In the genomic region with DNA sequence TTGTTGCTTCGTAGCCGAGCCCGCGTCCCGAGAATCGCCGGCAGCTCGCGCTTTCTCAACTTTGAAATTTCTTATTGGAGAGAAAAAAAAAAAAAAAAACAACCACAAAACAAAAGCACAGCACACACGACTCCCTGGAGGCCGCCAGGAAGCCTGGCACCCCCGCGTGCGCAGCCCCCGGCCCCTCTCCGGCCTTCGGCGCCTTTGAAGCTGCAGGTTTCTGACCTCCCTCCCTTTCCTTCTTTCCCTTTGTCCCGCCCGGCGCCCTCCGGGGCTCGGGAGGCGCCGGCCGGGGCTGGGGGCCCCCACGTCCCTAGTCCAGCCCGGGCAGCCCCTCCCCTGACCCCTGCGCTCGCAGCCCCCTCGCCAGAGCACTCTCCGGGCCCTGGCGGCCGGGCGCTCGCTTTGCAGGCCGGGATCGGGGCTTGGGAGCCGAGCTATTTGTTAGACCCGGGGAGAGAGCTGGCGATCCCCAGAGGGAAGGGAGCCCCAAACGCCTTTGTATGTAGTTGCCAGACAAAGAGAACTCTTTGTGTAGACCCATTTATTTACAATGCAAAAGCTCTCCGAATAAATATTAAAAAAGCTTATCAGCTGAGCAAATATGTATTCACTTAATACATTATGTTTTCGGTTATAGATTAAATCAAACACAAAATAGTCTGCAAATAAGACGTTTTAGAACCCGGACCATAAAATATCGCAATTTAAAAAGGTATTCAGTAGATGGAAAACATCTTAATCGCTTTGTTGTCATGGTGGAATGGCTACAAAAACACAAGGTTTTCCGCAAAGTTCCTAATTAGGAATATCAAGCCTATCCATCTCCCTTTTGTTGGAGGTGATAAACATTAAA, we compare ENCODE assay signal across 8 cellular contexts. TPM values are rescaled to one million over a fixed set of nuclear protein-coding genes. Genes with fewer than 3 reads are reported as not detected.
A peak's percentile ranks its signal among the peaks of the same experiment; 100 is the strongest.
DNase-seq lines count a peak whose midpoint lies in the region; ATAC-seq, FAIRE-seq and TF ChIP-seq lines count a peak whose summit lies in the region.

No MANE protein-coding gene starts in this region.

- H3K36me3 Mint-ChIP-seq in activated CD4-positive, alpha-beta T cell treated with anti-CD3 and anti-CD28 coated beads, Interleukin-2, amount 10 ng/mL, durations not matched to agents 24 days and 14 days (ENCODE audit: low read depth), result peaks cover 5% of the 10 kb centered on the region

- peaks cover 17% of the 10 kb centered on the region for H3K4me1 Mint-ChIP-seq in activated CD4-positive, alpha-beta T cell treated with anti-CD3 and anti-CD28 coated beads, Interleukin-2, amount 10 ng/mL, durations not matched to agents 24 days and 14 days

- H3K9me3 Mint-ChIP-seq in activated CD4-positive, alpha-beta T cell treated with anti-CD3 and anti-CD28 coated beads, Interleukin-2, amount 10 ng/mL, durations not matched to agents 24 days and 14 days, result no peaks in the 10 kb centered on the region

- H2AFZ ChIP-seq in K562 (ENCODE audit: low read depth, low read length) (no peak overlapping the region), keratinocyte (ENCODE audit: control insufficient read depth, low read length) (peak overlapping the region; percentile 5)

- H3K27ac Mint-ChIP-seq in activated CD4-positive, alpha-beta T cell treated with anti-CD3 and anti-CD28 coated beads, Interleukin-2, amount 10 ng/mL, durations not matched to agents 24 days and 14 days, result peak overlapping the region; percentile 65

- FAIRE-seq in K562 (lab: Jason Lieb, UNC), result no peak
- no peak for FAIRE-seq in keratinocyte (lab: Jason Lieb, UNC)

- H3K4me2 ChIP-seq in K562 (ENCODE audit: insufficient read depth, low read length) (no peak overlapping the region), keratinocyte (ENCODE audit: control insufficient read depth, extremely low read depth, insufficient read depth, low read depth, low read length) (peak overlapping the region; percentile 95)

- no peak overlapping the region for H3K27ac ChIP-seq in K562 (ENCODE audit: extremely low read depth, low read depth, low read length)
- peak overlapping the region; percentile 82 for H3K27ac ChIP-seq in keratinocyte (ENCODE audit: control insufficient read depth, insufficient read depth, low read length)
- H3K27ac ChIP-seq in stomach, result peak overlapping the region; percentile 88 to 99 (median 95)

- TF ChIP-seq CTCF in K562 (IDR thresholded peaks at IDR 0.05 in 2 of 3, conservative IDR thresholded peaks at IDR 0.05 in 1 of 3; ENCODE audit: insufficient read depth in 2 of 3, low read depth in 1 of 3, low read length in 3 of 3) (no peak), keratinocyte (optimal IDR thresholded peaks at IDR 0.05 in 1 of 3, IDR thresholded peaks at IDR 0.05 in 1 of 3, conservative IDR thresholded peaks at IDR 0.05 in 1 of 3; ENCODE audit: extremely low read depth in 1 of 3, insufficient read depth in 2 of 3, low read length in 3 of 3) (peak in 1 of 3 experiments; percentile 15), stomach (IDR thresholded peaks at IDR 0.05) (peak in 2 of 7 experiments; percentile 14 to 23)

- TF ChIP-seq EP300 in K562 (IDR thresholded peaks at IDR 0.05; ENCODE audit: low read length) (no peak), stomach (IDR thresholded peaks at IDR 0.05) (no peak)

- TF ChIP-seq POLR2A in K562 (conservative IDR thresholded peaks at IDR 0.05), result no peak
- TF ChIP-seq POLR2A in stomach (IDR thresholded peaks at IDR 0.05), result peak in 1 of 4 donors; percentile 10

- 93% methylated on average over 21 of the region's 49 CpGs for WGBS in K562 (ENCODE audit: insufficient coverage, low coverage, missing lambda C conversion rate)
- WGBS in stomach, 5 donors, result 2 to 3% (median 2%) methylated on average over 47 to 49 of the region's 49 CpGs

- H3K9me1 ChIP-seq in K562 (ENCODE audit: control insufficient read depth, insufficient read depth, low read length) (no peaks in the 10 kb centered on the region), keratinocyte (ENCODE audit: control insufficient read depth, extremely low read depth, insufficient read depth, low read length) (no peaks in the 10 kb centered on the region)

- intact Hi-C loops in activated CD4-positive, alpha-beta T cell treated with anti-CD3 and anti-CD28 coated beads, Interleukin-2, amount 10 ng/mL, durations not matched to agents 24 days and 14 days (cut with micrococcal nuclease), result loop anchor here (5.0 to 10.0 kb wide), 2 partner anchors 85 to 1583 kb away; no protein-coding TSS in a partner anchor
- intact Hi-C loops in K562 (cut with micrococcal nuclease), result no loop called here
- intact Hi-C loops in stomach (cut with DNase I; ENCODE audit: low total_unique reads), result no loop called here

- H3K27me3 Mint-ChIP-seq in activated CD4-positive, alpha-beta T cell treated with anti-CD3 and anti-CD28 coated beads, Interleukin-2, amount 10 ng/mL, durations not matched to agents 24 days and 14 days, result peaks cover 55% of the 10 kb centered on the region

- H3K36me3 ChIP-seq in K562 (ENCODE audit: control insufficient read depth, insufficient read depth, low read length) (peaks cover 14% of the 10 kb centered on the region; the same call in 1 of the 3 replicates), keratinocyte (ENCODE audit: control insufficient read depth in 2 of 2, extremely low read depth in 1 of 2, insufficient read depth in 2 of 2, low read length in 2 of 2) (no peaks in the 10 kb centered on the region), stomach (no peaks in the 10 kb centered on the region)

- H3K9me3 ChIP-seq in K562 (replicated peaks; ENCODE audit: control insufficient read depth, insufficient read depth, low read depth, low read length), result no peaks in the 10 kb centered on the region
- no peaks in the 10 kb centered on the region for H3K9me3 ChIP-seq in keratinocyte (ENCODE audit: control insufficient read depth, low read depth, low read length)
- no peaks in the 10 kb centered on the region for H3K9me3 ChIP-seq in stomach

- H4K20me1 ChIP-seq in K562 (replicated peaks; ENCODE audit: control insufficient read depth, insufficient read depth, low read length) (no peaks in the 10 kb centered on the region), keratinocyte (ENCODE audit: control insufficient read depth, extremely low read depth, insufficient read depth, low read length) (no peaks in the 10 kb centered on the region)

- CTCF ChIA-PET in K562 (lab: Yijun Ruan, JAX; ENCODE audit: low intra/inter-chr PET ratio), result no interaction called here

- H3K4me3 ChIP-seq in K562, result no peak overlapping the region
- H3K4me3 ChIP-seq in keratinocyte (ENCODE audit: control insufficient read depth in 2 of 3, extremely low read depth in 1 of 3, insufficient read depth in 2 of 3, low read depth in 1 of 3, low read length in 3 of 3), result peak overlapping the region; percentile 63 to 81 (median 77)
- peak overlapping the region; percentile 71 to 79 (median 76) for H3K4me3 ChIP-seq in stomach

- no TSS peak for BruUV-seq in K562 (replicated peaks; lab: Mats Ljungman, UMichigan)

- dilution Hi-C loops in keratinocyte (cut with MboI; ENCODE audit: extremely low pct_ligation_motif_present, low sequenced_read_pairs), result no loop called here

- H3K9ac ChIP-seq in K562 (ENCODE audit: insufficient read depth in 1 of 2, low read depth in 2 of 2, low read length in 2 of 2), result no peak overlapping the region
- H3K9ac ChIP-seq in keratinocyte (ENCODE audit: control insufficient read depth, extremely low read depth, insufficient read depth, low read length), result peak overlapping the region; percentile 89

- H3K4me3 Mint-ChIP-seq in activated CD4-positive, alpha-beta T cell treated with anti-CD3 and anti-CD28 coated beads, Interleukin-2, amount 10 ng/mL, durations not matched to agents 24 days and 14 days, result peak overlapping the region; percentile 51

- POLR2A ChIA-PET in K562 (lab: Yijun Ruan, JAX), result interaction anchor here (0.6 to 1.1 kb wide), 2 partner anchors 12 to 48 kb away, joined by 4 read pairs; no protein-coding TSS in a partner anchor

- H3K27me3 ChIP-seq in K562 (ENCODE audit: control insufficient read depth in 2 of 2, insufficient read depth in 2 of 2, low read length in 2 of 2) (no peaks in the 10 kb centered on the region), keratinocyte (ENCODE audit: control insufficient read depth, extremely low read depth, insufficient read depth, low read length) (no peaks in the 10 kb centered on the region), stomach (peaks cover 0 to 72% (median 25%) of the 10 kb centered on the region in 3 donors)

- H3K4me1 ChIP-seq in K562 (replicated peaks in 1 of 2; ENCODE audit: control insufficient read depth in 2 of 2, insufficient read depth in 2 of 2, low read length in 2 of 2) (peaks cover 26 to 86% of the 10 kb centered on the region in 2 experiments), keratinocyte (ENCODE audit: control insufficient read depth, extremely low read depth, insufficient read depth, low read length) (peaks cover 31% of the 10 kb centered on the region), stomach (peaks cover 33 to 65% (median 54%) of the 10 kb centered on the region in 4 donors)

- peaks cover 55% of the 10 kb centered on the region for H3K79me2 ChIP-seq in K562 (ENCODE audit: control insufficient read depth, insufficient read depth, low read length)
- H3K79me2 ChIP-seq in keratinocyte (ENCODE audit: control insufficient read depth, insufficient read depth, low read length), result peaks cover 43% of the 10 kb centered on the region

- in situ Hi-C loops in K562 (cut with MboI), result no loop called here

- ATAC-seq in K562, result no peak
- ATAC-seq in GM19395 (IDR thresholded peaks at IDR 0.05; ENCODE audit: unreplicated experiment), result no peak
- no peak for ATAC-seq in GM18520 (IDR thresholded peaks at IDR 0.05; ENCODE audit: unreplicated experiment)

- no peak for DNase-seq in activated CD4-positive, alpha-beta T cell treated with anti-CD3 and anti-CD28 coated beads, Interleukin-2, amount 10 ng/mL, durations not matched to agents 24 days and 14 days
- no peak for DNase-seq in activated CD4-positive, alpha-beta T cell treated with anti-CD3 and anti-CD28 coated beads for 4 hours
- DNase-seq in NCI-H2171 treated with DMSO at 0.1 percent for 48 hours (lab: John Stamatoyannopoulos, UW), result peak; percentile 63
- no peak for DNase-seq in K562 (ENCODE audit: extremely low read depth in 1 of 4, low spot score in 3 of 4)
- no peak for DNase-seq in keratinocyte (ENCODE audit: low read depth, low spot score)
- peak; percentile 74 for DNase-seq in stomach

- TF ChIP-seq RAD21 in K562 (CRISPR knock-in tag; conservative IDR thresholded peaks at IDR 0.05 in 1 of 2, IDR thresholded peaks at IDR 0.05 in 1 of 2), result no peak

RNA-seq across cellular contexts. Expression of a gene that starts 2.3 kb away (rescaled TPM):
- total RNA-seq in activated CD4-positive, alpha-beta T cell treated with anti-CD3 and anti-CD28 coated beads, Interleukin-2, amount 10 ng/mL, durations not matched to agents 24 days and 14 days, result 0.05 TPM in 1 of 2 replicates, not detected in the other
- total RNA-seq in K562 (2011; cell fraction: chromatin; rRNA removed; ENCODE audit: low replicate concordance), result 32.5 and 87.9 TPM in 2 replicates
- total RNA-seq in K562 (2011; cell fraction: nucleolus; rRNA removed), result 48.6 and 57.5 TPM in 2 replicates
- 39.0 and 40.6 TPM in 2 replicates for total RNA-seq in K562 (2011; cell fraction: nucleoplasm; rRNA removed)
- 11.1 and 13.9 TPM in 2 replicates for total RNA-seq in K562 (2014; rRNA removed)
- total RNA-seq in K562 (2014; rRNA removed; fragmentation: Illumina TruSeq; extraction: Trizol), result 2.1 and 2.6 TPM in 2 replicates
- total RNA-seq in K562 (2015; rRNA removed; fragmentation: Illumina TruSeq; extraction: Trizol), result 5.0 and 6.5 TPM in 2 replicates
- 20.8 and 26.9 TPM in 2 replicates for total RNA-seq in K562 (2021)
- 4.4 and 11.8 TPM in 2 replicates for polyA plus RNA-seq in K562 (2011; rRNA removed)
- 8.6 and 8.8 TPM in 2 replicates for polyA plus RNA-seq in K562 (2011; cell fraction: cytosol; rRNA removed)
- 112 and 139 TPM in 2 replicates for polyA plus RNA-seq in K562 (2011; cell fraction: nucleus; rRNA removed)
- 14.4 and 22.5 TPM in 2 replicates for polyA plus RNA-seq in K562 (2012)
- polyA plus RNA-seq in K562 (2014; fragmentation: Illumina TruSeq; extraction: Trizol), result 5.5 and 6.8 TPM in 2 replicates
- under 1 TPM; 0.14 to 0.24 TPM for polyA plus RNA-seq in K562 (2014; fragmentation: Nextera tagmentation; extraction: Ambion mirVana)
- 17.2 and 23.3 TPM in 2 replicates for polyA plus RNA-seq in K562 (2014; rRNA removed)
- polyA minus RNA-seq in K562 (2011; rRNA and poly(A)+ RNA removed), result 0.72 and 2.7 TPM in 2 replicates
- polyA minus RNA-seq in K562 (2011; cell fraction: cytosol; rRNA and poly(A)+ RNA removed), result 6.8 and 8.7 TPM in 2 replicates
- 12.7 and 15.3 TPM in 2 replicates for polyA minus RNA-seq in K562 (2011; cell fraction: nucleus; rRNA and poly(A)+ RNA removed)
- polyA plus RNA-seq in keratinocyte, result 0.52 to 1.0 TPM (median 0.80 TPM) in 3 replicates
- 0.74 TPM for polyA plus RNA-seq in keratinocyte (2011; ENCODE audit: low read depth)
- polyA plus RNA-seq in keratinocyte (2011; cell fraction: cytosol; rRNA removed), result 0.13 and 0.88 TPM in 2 replicates
- 3.0 and 5.1 TPM in 2 replicates for polyA plus RNA-seq in keratinocyte (2011; cell fraction: nucleus; rRNA removed)
- 0.85 and 2.5 TPM in 2 replicates for polyA plus RNA-seq in keratinocyte (2012; ENCODE audit: low replicate concordance)
- polyA minus RNA-seq in keratinocyte, result 0.99 to 4.3 TPM (median 1.3 TPM) in 3 replicates
- 0.96 TPM for polyA minus RNA-seq in keratinocyte (2011; cell fraction: cytosol; rRNA and poly(A)+ RNA removed)
- polyA minus RNA-seq in keratinocyte (2011; cell fraction: nucleus; rRNA and poly(A)+ RNA removed), result 4.7 and 6.7 TPM in 2 replicates
- total RNA-seq in stomach, result 10 to 100 TPM in 4 of 5 donors, 1 to 10 TPM in 1; 8.6 to 56.2 (median 15.2) TPM
- polyA plus RNA-seq in stomach, result 1 to 10 TPM; 4.9 to 6.6 (median 5.1) TPM

Comparison
In these comparisons a context has a peak if more than half of its experiments do, and no peak if none do; other contexts are left out.
1. DNase-seq: peak in NCI-H2171 treated with DMSO at 0.1 percent for 48 hours (single experiment) and stomach (single experiment); none in activated CD4-positive, alpha-beta T cell treated with anti-CD3 and anti-CD28 coated beads, Interleukin-2, amount 10 ng/mL, durations not matched to agents 24 days and 14 days (single experiment), activated CD4-positive, alpha-beta T cell treated with anti-CD3 and anti-CD28 coated beads for 4 hours (0 of 2), K562 (0 of 4) and keratinocyte (single experiment).